8 cellular contexts compared by ENCODE assay signal in genomic region chr2:67397143-67397986, GRCh38. TPM values are rescaled to one million over a fixed set of nuclear protein-coding genes. Genes with fewer than 3 reads are reported as not detected.
DNase-seq lines count a peak whose midpoint lies in the region; ATAC-seq and TF ChIP-seq lines count a peak whose summit lies in the region.

ETAA1 (plus strand) TSS chr2:67397333; CDS start chr2:67397449, 116 bp downstream.

- CTCF ChIA-PET in AG04450 (lab: Charles Lee): no interaction called here

- peak within 1 kb of the TSS; percentile 77 for H3K4me3 ChIP-seq in AG04450 (ENCODE audit: low read depth, low read length)

- H3K27me3 ChIP-seq in AG04450 (ENCODE audit: control insufficient read depth, insufficient read depth, low read length): no peaks in the 10 kb centered on the region

- H3K9me3 ChIP-seq in AG04450 (ENCODE audit: control insufficient read depth, insufficient read depth, low read length): no peaks in the 10 kb centered on the region

- peak within 1 kb of the TSS; percentile 92 for H3K27ac ChIP-seq in AG04450 (ENCODE audit: low read depth, low read length)

- DNase-seq in AG04450 (ENCODE audit: low read depth, low spot score) (peak; percentile 75), NCI-H345 treated with DMSO at 0.1 percent for 48 hours (lab: John Stamatoyannopoulos, UW; ENCODE audit: unreplicated experiment) (peak; percentile 85), cerebellar cortex (ENCODE audit: low spot score) (peak; percentile 94), iris pigment epithelial cell (ENCODE audit: low read depth) (peak; percentile 94)
- peak; percentile 85 to 86 for DNase-seq in stimulated activated CD4-positive, alpha-beta T cell treated with anti-CD3 and anti-CD28 coated beads, Interleukin-12 subunit alpha, Interleukin-12 subunit beta, amount 100 ng/mL, for 24 hours (ENCODE audit: low read depth in 2 of 2)

- peak; percentile 100 for ATAC-seq in GM18909 (IDR thresholded peaks at IDR 0.05; ENCODE audit: poor library complexity, unreplicated experiment)
- peak; percentile 100 for ATAC-seq in HG03175 (IDR thresholded peaks at IDR 0.05; ENCODE audit: unreplicated experiment)
- ATAC-seq in activated CD4-positive, CD25-positive, alpha-beta regulatory T cell treated with anti-CD3 and anti-CD28 coated beads, Interleukin-2, amount 50 U/mL, for 24 hours: peak; percentile 99 to 100

- TF ChIP-seq CTCF in AG04450 (IDR thresholded peaks at IDR 0.05; ENCODE audit: low read depth, low read length): no peak

- POLR2A ChIA-PET in AG04450 (lab: Yijun Ruan, JAX): no interaction called here

RNA-seq across cellular contexts. Expression of gene ETAA1, which starts in this region (rescaled TPM):
- 10.4 and 18.1 TPM in 2 replicates for polyA plus RNA-seq in AG04450 (2011; rRNA removed)
- polyA minus RNA-seq in AG04450 (2011; rRNA and poly(A)+ RNA removed): 5.1 and 8.8 TPM in 2 replicates

Comparison
In these comparisons a context has a peak if more than half of its experiments do, and no peak if none do; other contexts are left out.
1. Peak in every context shown above with its lines: DNase-seq, ATAC-seq, H3K4me3 ChIP-seq and H3K27ac ChIP-seq.